ENCODE assay signal across 7 cellular contexts in the genomic region with DNA sequence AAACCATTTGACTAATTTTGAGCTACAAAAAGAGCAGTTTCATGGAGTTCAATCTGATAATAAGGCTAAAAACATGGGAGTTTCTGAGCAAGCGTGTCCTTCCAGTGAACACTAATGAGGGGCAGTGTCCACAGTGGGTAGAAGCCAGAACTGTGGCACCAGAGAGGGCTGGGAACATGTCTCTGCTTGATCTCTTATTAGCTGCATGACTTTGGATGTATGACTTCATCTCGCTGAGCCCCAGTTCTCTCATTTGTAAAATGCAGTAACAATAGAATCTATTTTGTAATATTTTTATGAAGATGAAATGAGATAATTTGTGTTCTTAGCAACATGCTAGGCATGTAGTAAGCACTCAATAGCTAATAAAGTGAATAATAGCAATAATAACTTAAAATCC.
"Had no signal": no experiment of that assay in that cellular context is flagged by ENCODE, and none has a peak within 500 bp of the region (broad histone marks: within the 10 kb centered on the region; RNA-seq: fewer than 3 reads in every experiment).

No MANE protein-coding gene starts in this region.

- H3K4me3 ChIP-seq: K562 had no signal

- ATAC-seq: HepG2, K562 had no signal

- H3K27ac ChIP-seq: HL-60 had no signal

- FAIRE-seq: HepG2, HTR-8/SVneo, K562 had no signal

- DNase-seq: IMR-90, KBM-7, KG1 had no signal
